ENCODE assay signal across 2 cellular contexts in genomic region chr3:10470120-10470665, GRCh38.
A peak's percentile ranks its signal among the peaks of the same experiment; 100 is the strongest.
TF ChIP-seq lines count a peak whose summit lies in the region.

No MANE protein-coding gene starts in this region.

TF ChIP-seq in HepG2, 621 proteins besides CTCF, POLR2A, EP300 and RAD21 (continues in another document):
- TF ChIP-seq, protein P1, sequence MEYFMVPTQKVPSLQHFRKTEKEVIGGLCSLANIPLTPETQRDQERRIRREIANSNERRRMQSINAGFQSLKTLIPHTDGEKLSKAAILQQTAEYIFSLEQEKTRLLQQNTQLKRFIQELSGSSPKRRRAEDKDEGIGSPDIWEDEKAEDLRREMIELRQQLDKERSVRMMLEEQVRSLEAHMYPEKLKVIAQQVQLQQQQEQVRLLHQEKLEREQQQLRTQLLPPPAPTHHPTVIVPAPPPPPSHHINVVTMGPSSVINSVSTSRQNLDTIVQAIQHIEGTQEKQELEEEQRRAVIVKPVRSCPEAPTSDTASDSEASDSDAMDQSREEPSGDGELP (IDR thresholded peaks at IDR 0.05; ENCODE audit: borderline replicate concordance, low read depth): 0 out of 2 replicates have a peak, but pooled peaks have one; percentile 29
- TF ChIP-seq SRF (IDR thresholded peaks at IDR 0.05; ENCODE audit: low read depth, low read length): no peak
- TF ChIP-seq GLMP (CRISPR knock-in tag; IDR thresholded peaks at IDR 0.05; ENCODE audit: borderline replicate concordance): no peak
- TF ChIP-seq ZNF644 (CRISPR knock-in tag; IDR thresholded peaks at IDR 0.05; ENCODE audit: low read depth): no peak
- TF ChIP-seq ZNF687 (CRISPR knock-in tag; IDR thresholded peaks at IDR 0.05): no peak
- no peak for TF ChIP-seq KDM4B (CRISPR knock-in tag; IDR thresholded peaks at IDR 0.05)
- TF ChIP-seq MYC (CRISPR knock-in tag; IDR thresholded peaks at IDR 0.05; ENCODE audit: borderline replicate concordance): 0 out of 2 replicates have a peak, but pooled peaks have one; percentile 13
- no peak for TF ChIP-seq GZF1 (CRISPR knock-in tag; IDR thresholded peaks at IDR 0.05)
- no peak for TF ChIP-seq PATZ1 (CRISPR knock-in tag; IDR thresholded peaks at IDR 0.05)
- TF ChIP-seq ZBTB7A (CRISPR knock-in tag; IDR thresholded peaks at IDR 0.05): peak; percentile 82
- no peak for TF ChIP-seq SRY (CRISPR knock-in tag; IDR thresholded peaks at IDR 0.05)
- peak; percentile 51; the same call in 1 of the 2 replicates for TF ChIP-seq CHD4 (IDR thresholded peaks at IDR 0.05; ENCODE audit: borderline replicate concordance, low read length)
- no peak for TF ChIP-seq ZNF556 (CRISPR knock-in tag; IDR thresholded peaks at IDR 0.05; ENCODE audit: borderline replicate concordance)
- TF ChIP-seq ZNF296 (CRISPR knock-in tag; conservative IDR thresholded peaks at IDR 0.05): no peak
- TF ChIP-seq ZNF619 (CRISPR knock-in tag; IDR thresholded peaks at IDR 0.05): no peak
- peak; percentile 93 for TF ChIP-seq ZNF629 (CRISPR knock-in tag; conservative IDR thresholded peaks at IDR 0.05)

TF ChIP-seq in neural cell, 6 proteins besides CTCF, POLR2A, EP300 and RAD21:
- TF ChIP-seq MXI1 (conservative IDR thresholded peaks at IDR 0.05; ENCODE audit: poor library complexity, severe bottlenecking): no peak
- no peak for TF ChIP-seq REST (IDR thresholded peaks at IDR 0.05; ENCODE audit: borderline replicate concordance)
- TF ChIP-seq TAF1 (IDR thresholded peaks at IDR 0.05; ENCODE audit: low read depth): no peak
- TF ChIP-seq POLR2AphosphoS5 (IDR thresholded peaks at IDR 0.05): no peak
- no peak for TF ChIP-seq SMC3 (conservative IDR thresholded peaks at IDR 0.05; ENCODE audit: poor library complexity)
- no peak for TF ChIP-seq EZH2 (IDR thresholded peaks at IDR 0.05; ENCODE audit: borderline replicate concordance, insufficient read depth, low read length, poor library complexity, severe bottlenecking)
